In genomic region chr10:32893431-32893830, GRCh38 we compare ENCODE assay signal across 14 cellular contexts.
DNase-seq lines count a peak whose midpoint lies in the region; ATAC-seq, FAIRE-seq and TF ChIP-seq lines count a peak whose summit lies in the region.
"Had no signal": no experiment of that assay in that cellular context is flagged by ENCODE, and none has a peak within 500 bp of the region (broad histone marks: within the 10 kb centered on the region; RNA-seq: fewer than 3 reads in every experiment).

No MANE protein-coding gene starts in this region.

- H3K9me3 Mint-ChIP-seq in naive thymus-derived CD4-positive, alpha-beta T cell: no peaks in the 10 kb centered on the region
- H3K9me3 Mint-ChIP-seq: CD8-positive, alpha-beta T cell had no signal

- H3K9me2 ChIP-seq in OCI-LY7 (ENCODE audit: insufficient read depth, low read length): no peaks in the 10 kb centered on the region

- BruUV-seq in OCI-LY7 (replicated peaks; lab: Mats Ljungman, UMichigan): no TSS peak

- no peak overlapping the region; the same call in 1 of the 2 replicates for H3K18ac ChIP-seq in H1 (ENCODE audit: extremely low read depth, low read length)

- TF ChIP-seq RAD21 in H1 (IDR thresholded peaks at IDR 0.05 in 1 of 2, conservative IDR thresholded peaks at IDR 0.05 in 1 of 2; ENCODE audit: low read depth in 2 of 2, low read length in 2 of 2): peak; percentile 53 to 60

- TF ChIP-seq CTCF in GM12873 (IDR thresholded peaks at IDR 0.05; ENCODE audit: insufficient read depth, low read depth, low read length, missing control alignments) (peak; percentile 11), OCI-LY7 (conservative IDR thresholded peaks at IDR 0.05; ENCODE audit: low read length) (0 out of 2 replicates have a peak, but pooled peaks have one; percentile 7), H1 (IDR thresholded peaks at IDR 0.05; ENCODE audit: control extremely low read depth in 1 of 3, insufficient read depth in 1 of 3, low read depth in 1 of 3, low read length in 3 of 3) (peak; percentile 50 to 87 (median 83))

- H3K79me2 ChIP-seq in OCI-LY7 (ENCODE audit: insufficient read depth, low read depth, low read length): no peaks in the 10 kb centered on the region
- H3K79me2 ChIP-seq in H1 (ENCODE audit: control insufficient read depth in 1 of 2, insufficient read depth in 2 of 2, low read length in 2 of 2): no peaks in the 10 kb centered on the region

- H2BK20ac ChIP-seq in H1 (ENCODE audit: low read length): no peak overlapping the region

- 46% methylated on average over 2 of the region's 2 CpGs; no CpG with 5 or more reads in 1 of the 2 experiments for WGBS in H1 (ENCODE audit: extremely low coverage in 1 of 2, insufficient coverage in 1 of 2, insufficient read length in 1 of 2, insufficient replicate concordance in 2 of 2, low coverage in 1 of 2, low lambda C conversion rate in 2 of 2, missing lambda C conversion rate in 1 of 2), 2 experiments

- no peak overlapping the region for H2AK5ac ChIP-seq in H1 (ENCODE audit: low read depth, low read length)

- POLR2A ChIA-PET in OCI-LY7 (lab: Charles Lee): interaction anchor here (0.6 kb wide), 1 partner anchor 134 kb away, joined by 3 read pairs; no protein-coding TSS in a partner anchor
- POLR2A ChIA-PET in H1 (lab: Charles Lee; ENCODE audit: partially characterized antibody): interaction anchor here (1.1 kb wide), 1 partner anchor 62 kb away, joined by 3 read pairs; no protein-coding TSS in a partner anchor
- POLR2A ChIA-PET in naive thymus-derived CD4-positive, alpha-beta T cell (lab: Charles Lee): no interaction called here

- H2AFZ ChIP-seq in OCI-LY7 (ENCODE audit: low read length) (no peak overlapping the region), H1 (ENCODE audit: low read length) (no peak overlapping the region)

- TF ChIP-seq EP300 in H1 (IDR thresholded peaks at IDR 0.05; ENCODE audit: borderline replicate concordance in 1 of 2, low read depth in 2 of 2, low read length in 2 of 2): no peak

- no peak for TF ChIP-seq POLR2A in H1 (IDR thresholded peaks at IDR 0.05; ENCODE audit: control extremely low read depth in 1 of 2, low read depth in 2 of 2, low read length in 2 of 2)

- H2BK12ac ChIP-seq in H1 (ENCODE audit: low read depth, low read length): no peak overlapping the region

- no peak overlapping the region for H3K9ac ChIP-seq in H1 (replicated peaks in 1 of 4; ENCODE audit: extremely low read depth in 1 of 4, low read depth in 3 of 4, low read length in 3 of 4)

- H4K20me1 ChIP-seq in OCI-LY7 (ENCODE audit: insufficient read depth, low read length) (no peaks in the 10 kb centered on the region), H1 (replicated peaks in 1 of 2; ENCODE audit: control insufficient read depth in 1 of 2, insufficient read depth in 2 of 2, low read length in 2 of 2) (no peaks in the 10 kb centered on the region)

- no peaks in the 10 kb centered on the region for H3K23me2 ChIP-seq in H1 (ENCODE audit: low read depth, low read length)

- H3K4me1 Mint-ChIP-seq in naive thymus-derived CD4-positive, alpha-beta T cell: peaks cover 0 to 7% (median 4%) of the 10 kb centered on the region in 7 donors

- H3K4me3 Mint-ChIP-seq in naive thymus-derived CD4-positive, alpha-beta T cell: no peak overlapping the region
- H3K4me3 Mint-ChIP-seq: activated naive CD8-positive, alpha-beta T cell; CD8-positive, alpha-beta T cell had no signal

- H3K14ac ChIP-seq in H1 (ENCODE audit: insufficient read length): no peak overlapping the region

- no peaks in the 10 kb centered on the region for H3K79me1 ChIP-seq in H1 (ENCODE audit: low read depth, low read length)

- H3K4me3 ChIP-seq in OCI-LY7 (ENCODE audit: low read depth, low read length, poor library complexity, severe bottlenecking) (no peak overlapping the region), H1 (ENCODE audit: extremely low read depth in 1 of 4, insufficient read depth in 2 of 4, low read depth in 3 of 4, low read length in 4 of 4) (no peak overlapping the region)
- no peak overlapping the region for H3K4me3 ChIP-seq in naive thymus-derived CD4-positive, alpha-beta T cell (ENCODE audit: low read length)
- H3K4me3 ChIP-seq: suprapubic skin had no signal

- CTCF ChIA-PET in OCI-LY7 (lab: Charles Lee; ENCODE audit: unreplicated experiment): no interaction called here
- CTCF ChIA-PET in H1 (lab: Charles Lee; ENCODE audit: partially characterized antibody): interaction anchor here (0.7 to 3.1 kb wide), 7 partner anchors 9 to 161 kb away, joined by 3 to 11 read pairs (median 4); no protein-coding TSS in a partner anchor
- CTCF ChIA-PET in naive thymus-derived CD4-positive, alpha-beta T cell (lab: Charles Lee): no interaction called here

- no peak overlapping the region for H4K8ac ChIP-seq in H1 (ENCODE audit: extremely low read depth, insufficient read depth, low read length)

- H2BK120ac ChIP-seq in H1 (replicated peaks; ENCODE audit: low read depth, low read length): no peak overlapping the region

- DNase-seq in OCI-LY7 (ENCODE audit: low spot score): no peak
- peak; percentile 53 to 68 for DNase-seq in H1 (ENCODE audit: low read depth in 1 of 2, low spot score in 2 of 2)
- no peak for DNase-seq in naive thymus-derived CD4-positive, alpha-beta T cell
- no peak for DNase-seq in CD1c-positive myeloid dendritic cell (ENCODE audit: extremely low spot score)
- no peak for DNase-seq in DMS114 treated with DMSO at 0.1 percent for 48 hours (lab: John Stamatoyannopoulos, UW; ENCODE audit: unreplicated experiment)
- DNase-seq in hippocampal formation (lab: John Stamatoyannopoulos, UW): no peak
- no peak for DNase-seq in anterior cingulate cortex (lab: John Stamatoyannopoulos, UW)
- DNase-seq: CD8-positive, alpha-beta T cell; NCI-H1048; NCI-H446 had no signal

- H3K4me1 ChIP-seq in OCI-LY7 (ENCODE audit: insufficient read depth, low read length, poor library complexity, severe bottlenecking) (no peaks in the 10 kb centered on the region), H1 (replicated peaks in 1 of 4; ENCODE audit: control insufficient read depth in 3 of 4, insufficient read depth in 4 of 4, low read length in 3 of 4) (peaks cover 0 to 7% (median 2%) of the 10 kb centered on the region in 4 experiments; a peak in 1 of 7 replicates)
- no peaks in the 10 kb centered on the region for H3K4me1 ChIP-seq in naive thymus-derived CD4-positive, alpha-beta T cell (ENCODE audit: control insufficient read depth in 2 of 2, insufficient read depth in 2 of 2, low read length in 2 of 2)
- H3K4me1 ChIP-seq: suprapubic skin had no signal

- peak; percentile 18 for ATAC-seq in naive thymus-derived CD4-positive, alpha-beta T cell
- ATAC-seq: CD8-positive, alpha-beta T cell; Right ventricle myocardium inferior had no signal

- no peak overlapping the region for H3K4me2 ChIP-seq in OCI-LY7 (ENCODE audit: low read length)
- H3K4me2 ChIP-seq in H1 (ENCODE audit: insufficient read depth in 1 of 2, low read depth in 2 of 2, low read length in 2 of 2): no peak overlapping the region

- no peak overlapping the region for H2BK15ac ChIP-seq in H1 (ENCODE audit: low read length)

- H3K27me3 Mint-ChIP-seq in naive thymus-derived CD4-positive, alpha-beta T cell: no peaks in the 10 kb centered on the region
- H3K27me3 Mint-ChIP-seq: activated naive CD8-positive, alpha-beta T cell had no signal

- intact Hi-C loops in OCI-LY7 (cut with micrococcal nuclease; ENCODE audit: unreplicated experiment): loop anchor here (10.0 kb wide), 1 partner anchor 261 kb away; no protein-coding TSS in a partner anchor
- intact Hi-C loops in naive thymus-derived CD4-positive, alpha-beta T cell (cut with micrococcal nuclease): no loop called here

- H3K36me3 ChIP-seq in OCI-LY7 (ENCODE audit: insufficient read depth, low read length): peaks cover 31% of the 10 kb centered on the region
- H3K36me3 ChIP-seq in H1 (ENCODE audit: control insufficient read depth in 2 of 4, insufficient read depth in 4 of 4, low read length in 3 of 4): peaks cover 2 to 9% (median 8%) of the 10 kb centered on the region in 4 experiments; a peak in 5 of 8 replicates
- peaks cover 0 to 5% (median 0%) of the 10 kb centered on the region in 3 experiments for H3K36me3 ChIP-seq in naive thymus-derived CD4-positive, alpha-beta T cell (ENCODE audit: control insufficient read depth in 2 of 3, insufficient read depth in 3 of 3, low read length in 3 of 3)

- no peak overlapping the region for H4K5ac ChIP-seq in H1 (ENCODE audit: insufficient read length, low read depth, low read length)

- H3K27ac Mint-ChIP-seq in naive thymus-derived CD4-positive, alpha-beta T cell: no peak overlapping the region
- H3K27ac Mint-ChIP-seq: activated naive CD8-positive, alpha-beta T cell; CD8-positive, alpha-beta T cell had no signal

- H3K9me3 ChIP-seq in OCI-LY7 (ENCODE audit: low read length): no peaks in the 10 kb centered on the region
- no peaks in the 10 kb centered on the region for H3K9me3 ChIP-seq in H1 (ENCODE audit: insufficient read depth in 2 of 2, low read depth in 1 of 2, low read length in 1 of 2)
- H3K9me3 ChIP-seq in naive thymus-derived CD4-positive, alpha-beta T cell (ENCODE audit: control insufficient read depth in 2 of 3, low read length in 3 of 3): no peaks in the 10 kb centered on the region
- H3K9me3 ChIP-seq: suprapubic skin had no signal

- no peaks in the 10 kb centered on the region for H3K27me3 ChIP-seq in H1 (replicated peaks in 1 of 4; ENCODE audit: control insufficient read depth in 3 of 4, extremely low read depth in 1 of 4, insufficient read depth in 3 of 4, low read length in 3 of 4)
- H3K27me3 ChIP-seq in naive thymus-derived CD4-positive, alpha-beta T cell (ENCODE audit: control insufficient read depth in 2 of 2, insufficient read depth in 2 of 2, low read length in 2 of 2): no peaks in the 10 kb centered on the region
- H3K27me3 ChIP-seq: suprapubic skin had no signal

- peak; percentile 97 for FAIRE-seq in H1 (lab: Jason Lieb, UNC)

- H4K91ac ChIP-seq in H1 (replicated peaks; ENCODE audit: insufficient read length, low read length): no peak overlapping the region

- no peak overlapping the region for H3K23ac ChIP-seq in H1 (ENCODE audit: insufficient read length)

- no peak overlapping the region for H3K4ac ChIP-seq in H1 (replicated peaks; ENCODE audit: insufficient read length, low read depth, low read length)

- H3K56ac ChIP-seq in H1 (replicated peaks; ENCODE audit: insufficient read length, low read depth, low read length): no peak overlapping the region

- H3K36me3 Mint-ChIP-seq in naive thymus-derived CD4-positive, alpha-beta T cell: peaks cover 5 to 27% (median 17%) of the 10 kb centered on the region in 5 donors

- no peak overlapping the region for H2BK5ac ChIP-seq in H1 (ENCODE audit: low read depth, low read length)

- H3K27ac ChIP-seq in OCI-LY7 (ENCODE audit: low read depth, low read length, poor library complexity, severe bottlenecking) (no peak overlapping the region), H1 (ENCODE audit: low read depth, low read length) (no peak overlapping the region)
- no peak overlapping the region for H3K27ac ChIP-seq in naive thymus-derived CD4-positive, alpha-beta T cell (ENCODE audit: low read depth, low read length)
- H3K27ac ChIP-seq: suprapubic skin had no signal

TF ChIP-seq in H1, 55 proteins besides CTCF, POLR2A, EP300 and RAD21 (continues in another document):
- TF ChIP-seq RBBP5 (IDR thresholded peaks at IDR 0.05; ENCODE audit: borderline replicate concordance, low read depth, low read length) (no peak), MAFK (IDR thresholded peaks at IDR 0.05; ENCODE audit: low read depth, low read length) (0 out of 2 replicates have a peak, but pooled peaks have one; percentile 19), CHD2 (IDR thresholded peaks at IDR 0.05; ENCODE audit: low read length) (0 out of 2 replicates have a peak, but pooled peaks have one; percentile 17)

Comparison
In these comparisons a context has a peak if more than half of its experiments do, and no peak if none do; other contexts are left out.
1. CTCF ChIP-seq: peak in every context shown above with its lines; median percentile 83 in H1; 11 in GM12873; 7 in OCI-LY7.
2. DNase-seq: peak in H1 (2 of 2); none in OCI-LY7 (single experiment), naive thymus-derived CD4-positive, alpha-beta T cell (0 of 9), CD1c-positive myeloid dendritic cell (single experiment), DMS114 treated with DMSO at 0.1 percent for 48 hours (single experiment), hippocampal formation (0 of 2) and anterior cingulate cortex (0 of 58).